Comparison of ENCODE assay signal across 24 cellular contexts in the genomic region with DNA sequence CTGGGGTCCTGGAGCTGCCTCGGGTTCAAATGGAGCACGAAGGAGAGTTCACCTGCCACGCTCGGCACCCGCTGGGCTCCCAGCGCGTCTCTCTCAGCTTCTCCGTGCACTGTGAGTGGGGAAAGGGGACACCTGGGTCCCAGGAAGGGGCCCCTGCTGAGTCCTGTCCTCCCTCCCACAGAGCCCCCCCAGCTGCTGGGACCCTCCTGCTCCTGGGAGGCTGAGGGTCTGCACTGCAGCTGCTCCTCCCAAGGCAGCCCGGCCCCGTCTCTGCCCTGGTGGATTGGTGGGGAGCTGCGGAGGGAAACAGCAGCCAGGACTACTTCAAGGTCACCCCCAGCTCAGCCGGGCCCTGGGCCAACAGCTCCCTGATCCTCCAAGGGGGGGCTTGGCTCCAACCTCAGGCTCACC. TPM values are rescaled to one million over a fixed set of nuclear protein-coding genes. Genes with fewer than 3 reads are reported as not detected.
"Had no signal": no experiment of that assay in that cellular context is flagged by ENCODE, and none has a peak within 500 bp of the region (broad histone marks: within the 10 kb centered on the region; RNA-seq: fewer than 3 reads in every experiment).

No MANE protein-coding gene starts in this region.

- H3K4me3 ChIP-seq: cardiac muscle cell, gastroesophageal sphincter, hepatocyte had no signal

- H3K36me3 ChIP-seq: cardiac muscle cell had no signal

- H3K27me3 ChIP-seq: cardiac muscle cell, hepatocyte had no signal

- H3K9me3 ChIP-seq: gastroesophageal sphincter, spleen had no signal

- ATAC-seq: activated T-cell treated with anti-CD3 and anti-CD28 coated beads, Interleukin-2, amount 50 U/mL, for 4 hours; gastroesophageal sphincter; right cardiac atrium; T-helper 17 cell had no signal

- H3K27ac ChIP-seq: cardiac muscle cell, gastroesophageal sphincter, hepatocyte, spleen had no signal

- FAIRE-seq: endothelial cell of umbilical vein, urothelium cell line had no signal

- DNase-seq: activated CD4-positive, alpha-beta memory T cell treated with anti-CD3 and anti-CD28 coated beads, Interleukin-2, amount 10 ng/mL, durations not matched to agents 7 days and 5 days; activated CD4-positive, alpha-beta T cell treated with anti-CD3 and anti-CD28 coated beads for 1 hour; activated CD4-positive, alpha-beta T cell treated with anti-CD3 and anti-CD28 coated beads, Interleukin-2, amount 10 ng/mL, durations not matched to agents 7 days and 5 days; activated CD8-positive, alpha-beta memory T cell treated with anti-CD3 and anti-CD28 coated beads, Interleukin-2, amount 50 U/mL, for 48 hours; activated T-cell treated with anti-CD3 and anti-CD28 coated beads, Interleukin-2, amount 50 U/mL, for 4 hours; aorta; islet precursor cell; left cardiac atrium; naive B cell; nephron progenitor cell; spleen; stimulated activated naive CD4-positive, alpha-beta T cell; T-helper 17 cell; T1000; trophoblast cell had no signal

RNA-seq across cellular contexts. Expression of a gene that starts 11.0 kb away (rescaled TPM):
- total RNA-seq: activated CD4-positive, alpha-beta memory T cell treated with anti-CD3 and anti-CD28 coated beads, Interleukin-2, amount 10 ng/mL, durations not matched to agents 7 days and 5 days; activated CD4-positive, alpha-beta T cell treated with anti-CD3 and anti-CD28 coated beads, Interleukin-2, amount 10 ng/mL, durations not matched to agents 7 days and 5 days; activated T-cell treated with anti-CD3 and anti-CD28 coated beads, Interleukin-2, amount 50 U/mL, for 4 hours; activated T-helper 2 cell treated with anti-CD3 and anti-CD28 coated beads, Interferon-gamma antibody, Interleukin-2, Interleukin-4, amounts not matched to agents 10 μg/mL and 5 μg/mL and 100 μg/mL, durations not matched to agents 14 hours and 24 hours and 36 hours; endothelial cell of umbilical vein; fibroblast of lung; fibroblast of villous mesenchyme; T-helper 17 cell had no signal
- polyA plus RNA-seq: endothelial cell of umbilical vein, fibroblast of lung had no signal
